ENCODE assay signal across 1 cellular context in genomic region chr20:49523767-49524360, GRCh38.
TF ChIP-seq lines count a peak whose summit lies in the region.

No MANE protein-coding gene starts in this region.

TF ChIP-seq in H1, 55 proteins besides CTCF, POLR2A, EP300 and RAD21:
- TF ChIP-seq GABPA (IDR thresholded peaks at IDR 0.05; ENCODE audit: borderline replicate concordance, insufficient read depth, low read length) (no peak), MAFK (IDR thresholded peaks at IDR 0.05; ENCODE audit: low read depth, low read length) (no peak), SP4 (IDR thresholded peaks at IDR 0.05; ENCODE audit: low read length) (no peak), CREB1 (IDR thresholded peaks at IDR 0.05) (no peak), CEBPB (IDR thresholded peaks at IDR 0.05; ENCODE audit: low read depth, low read length) (no peak), SIN3A (conservative IDR thresholded peaks at IDR 0.05 in 1 of 2, IDR thresholded peaks at IDR 0.05 in 1 of 2; ENCODE audit: low read depth in 1 of 2, low read length in 2 of 2) (no peak), SUZ12 (IDR thresholded peaks at IDR 0.05; ENCODE audit: low read length) (no peak), POU5F1 (IDR thresholded peaks at IDR 0.05; ENCODE audit: low read depth, low read length) (no peak), CHD7 (IDR thresholded peaks at IDR 0.05; ENCODE audit: insufficient replicate concordance, low read length) (no peak), TAF1 (IDR thresholded peaks at IDR 0.05; ENCODE audit: low read depth, low read length) (no peak), SIX5 (IDR thresholded peaks at IDR 0.05; ENCODE audit: low read depth, low read length) (no peak), NRF1 (IDR thresholded peaks at IDR 0.05; ENCODE audit: low read depth, low read length) (no peak), SP2 (IDR thresholded peaks at IDR 0.05; ENCODE audit: low read length) (no peak)
